Comparison of ENCODE assay signal across 28 cellular contexts in genomic region chr10:36173364-36173763, GRCh38.
DNase-seq lines count a peak whose midpoint lies in the region; ATAC-seq and TF ChIP-seq lines count a peak whose summit lies in the region.
"Had no signal": no experiment of that assay in that cellular context is flagged by ENCODE, and none has a peak within 500 bp of the region (broad histone marks: within the 10 kb centered on the region; RNA-seq: fewer than 3 reads in every experiment).

No MANE protein-coding gene starts in this region.

- 83% methylated on average over 4 of the region's 4 CpGs for WGBS in GM23248 (ENCODE audit: low coverage in 1 of 2, low lambda C conversion rate in 2 of 2, missing lambda C conversion rate in 2 of 2), 2 experiments

- no peaks in the 10 kb centered on the region for H3K36me3 ChIP-seq in GM23248 (ENCODE audit: low read depth)
- no peaks in the 10 kb centered on the region for H3K36me3 ChIP-seq in PC-3 (ENCODE audit: low read depth, low read length)
- no peaks in the 10 kb centered on the region for H3K36me3 ChIP-seq in osteoblast (ENCODE audit: insufficient read depth, low read length)
- no peaks in the 10 kb centered on the region for H3K36me3 ChIP-seq in HAP-1 (replicated peaks)
- H3K36me3 ChIP-seq in GM23338 (ENCODE audit: insufficient read depth), result no peaks in the 10 kb centered on the region

- H3K4me2 ChIP-seq in GM23248 (ENCODE audit: unreplicated experiment) (peak overlapping the region; percentile 76), PC-3 (ENCODE audit: low read length) (peak overlapping the region; percentile 64), osteoblast (ENCODE audit: insufficient read depth, low read length) (peak overlapping the region; percentile 69), GM23338 (no peak overlapping the region)
- H3K4me2 ChIP-seq: KMS-11 had no signal

- no peaks in the 10 kb centered on the region for H3K9me3 ChIP-seq in GM23248 (ENCODE audit: low read depth)
- no peaks in the 10 kb centered on the region for H3K9me3 ChIP-seq in PC-3 (ENCODE audit: low read length)
- H3K9me3 ChIP-seq in osteoblast (ENCODE audit: low read depth, low read length), result no peaks in the 10 kb centered on the region
- no peaks in the 10 kb centered on the region for H3K9me3 ChIP-seq in HAP-1
- H3K9me3 ChIP-seq: body of pancreas had no signal

- ATAC-seq in PC-3 (peak; percentile 69), GM23338 (no peak)
- ATAC-seq: activated CD8-positive, alpha-beta memory T cell treated with anti-CD3 and anti-CD28 coated beads, Interleukin-2, amount 10 ng/mL, durations not matched to agents 7 days and 5 days; activated naive CD4-positive, alpha-beta T cell treated with anti-CD3 and anti-CD28 coated beads, Interleukin-2, amount 50 U/mL, for 72 hours; body of pancreas; natural killer cell treated with Interleukin-12 subunit alpha and Interleukin-12 subunit beta and Interleukin-15 and Interleukin-18, amount 100 ng/mL, for 72 hours; stimulated activated naive CD8-positive, alpha-beta T cell treated with anti-CD3 and anti-CD28 coated beads, Interleukin-15, amount 100 ng/mL, for 72 hours had no signal

- POLR2A ChIA-PET in PC-3 (lab: Charles Lee; ENCODE audit: unreplicated experiment), result interaction anchor here (0.6 to 0.8 kb wide), 2 partner anchors 324 to 456 kb away, joined by 6 read pairs; no protein-coding TSS in a partner anchor

- peaks cover 40% of the 10 kb centered on the region for H3K4me1 ChIP-seq in GM23248 (ENCODE audit: insufficient read depth)
- peaks cover 43% of the 10 kb centered on the region for H3K4me1 ChIP-seq in PC-3 (ENCODE audit: insufficient read depth, low read length)
- H3K4me1 ChIP-seq in osteoblast (ENCODE audit: insufficient read depth, low read length), result peaks cover 35% of the 10 kb centered on the region
- no peaks in the 10 kb centered on the region for H3K4me1 ChIP-seq in HAP-1
- H3K4me1 ChIP-seq in GM23338 (ENCODE audit: insufficient read depth), result peaks cover 46% of the 10 kb centered on the region
- H3K4me1 ChIP-seq: body of pancreas had no signal

- no peaks in the 10 kb centered on the region for H3K9me2 ChIP-seq in GM23248 (ENCODE audit: insufficient read depth)
- H3K9me2 ChIP-seq in PC-3 (replicated peaks; ENCODE audit: low read length), result no peaks in the 10 kb centered on the region
- H3K9me2 ChIP-seq in GM23338 (ENCODE audit: insufficient read depth), result no peaks in the 10 kb centered on the region

- no peaks in the 10 kb centered on the region for H4K20me1 ChIP-seq in GM23248 (ENCODE audit: insufficient read depth)
- H4K20me1 ChIP-seq in PC-3 (ENCODE audit: low read length), result no peaks in the 10 kb centered on the region
- no peaks in the 10 kb centered on the region for H4K20me1 ChIP-seq in osteoblast (ENCODE audit: insufficient read depth, low read length)
- no peaks in the 10 kb centered on the region for H4K20me1 ChIP-seq in GM23338 (replicated peaks; ENCODE audit: insufficient read depth)

- H3K27ac ChIP-seq in GM23248 (peak overlapping the region; percentile 83), PC-3 (ENCODE audit: low read length) (peak overlapping the region; percentile 79), osteoblast (ENCODE audit: low read depth, low read length) (peak overlapping the region; percentile 86), GM23338 (ENCODE audit: low read depth) (no peak overlapping the region)
- H3K27ac ChIP-seq: body of pancreas, epithelial cell of prostate, KMS-11 had no signal

- H3K27me3 ChIP-seq in GM23248 (replicated peaks; ENCODE audit: insufficient read depth) (no peaks in the 10 kb centered on the region), PC-3 (ENCODE audit: low read length) (no peaks in the 10 kb centered on the region), osteoblast (ENCODE audit: insufficient read depth, low read length) (no peaks in the 10 kb centered on the region), HAP-1 (ENCODE audit: low read depth) (no peaks in the 10 kb centered on the region), GM23338 (ENCODE audit: insufficient read depth) (no peaks in the 10 kb centered on the region)
- H3K27me3 ChIP-seq: body of pancreas had no signal

- no peaks in the 10 kb centered on the region for H3K36me3 Mint-ChIP-seq in GM23338 (ENCODE audit: low read depth)
- H3K36me3 Mint-ChIP-seq: activated CD8-positive, alpha-beta memory T cell treated with anti-CD3 and anti-CD28 coated beads, Interleukin-2, amount 10 ng/mL, durations not matched to agents 7 days and 5 days; mesothelial cell of epicardium; natural killer cell treated with Interleukin-12 subunit alpha and Interleukin-12 subunit beta and Interleukin-15 and Interleukin-18, amount 100 ng/mL, for 72 hours had no signal

- H3K79me2 ChIP-seq in GM23248 (ENCODE audit: insufficient read depth), result no peaks in the 10 kb centered on the region
- H3K79me2 ChIP-seq in PC-3 (ENCODE audit: low read length), result no peaks in the 10 kb centered on the region
- H3K79me2 ChIP-seq in osteoblast (ENCODE audit: insufficient read depth, low read length), result no peaks in the 10 kb centered on the region
- no peaks in the 10 kb centered on the region for H3K79me2 ChIP-seq in GM23338 (replicated peaks; ENCODE audit: insufficient read depth)

- H3K4me3 Mint-ChIP-seq in GM23338, result no peak overlapping the region
- H3K4me3 Mint-ChIP-seq: activated CD8-positive, alpha-beta memory T cell treated with anti-CD3 and anti-CD28 coated beads, Interleukin-2, amount 10 ng/mL, durations not matched to agents 7 days and 5 days; activated T-helper 1 cell treated with anti-CD3 and anti-CD28 coated beads, Interleukin-12 subunit alpha, Interleukin-12 subunit beta, Interleukin-2, Interleukin-4 antibody, amounts not matched to agents 30 ng/mL and 10 ng/mL and 1 ng/mL, durations not matched to agents 14 hours and 24 hours and 36 hours; dendritic cell treated with granulocyte-macrophage colony-stimulating factor and Interleukin-4, amounts not matched to agents 40 ng/mL and 50 ng/mL, for 4 days; natural killer cell treated with Interleukin-12 subunit alpha and Interleukin-12 subunit beta and Interleukin-15 and Interleukin-18, amount 100 ng/mL, for 72 hours; stimulated activated naive CD8-positive, alpha-beta T cell treated with anti-CD3 and anti-CD28 coated beads, Interleukin-15, amount 100 ng/mL, for 72 hours had no signal

- in situ Hi-C loops in GM23248 (cut with MboI), result no loop called here
- in situ Hi-C loops in HAP-1 (cut with MboI; ENCODE audit: low sequenced_read_pairs), result no loop called here

- BruUV-seq in PC-3 (replicated peaks; lab: Mats Ljungman, UMichigan), result no TSS peak

- H3F3A ChIP-seq in GM23248 (ENCODE audit: insufficient read depth) (peaks cover 29% of the 10 kb centered on the region), PC-3 (ENCODE audit: low read length, unreplicated experiment) (peaks cover 26% of the 10 kb centered on the region), GM23338 (replicated peaks; ENCODE audit: low read depth) (no peaks in the 10 kb centered on the region)

- intact Hi-C loops in PC-3 (cut with micrococcal nuclease), result loop anchor here (1.0 to 5.0 kb wide), 10 partner anchors 149 to 606 kb away; no protein-coding TSS in a partner anchor

- no peaks in the 10 kb centered on the region; the same call in 2 of the 3 replicates for H3K9me3 Mint-ChIP-seq in GM23338
- H3K9me3 Mint-ChIP-seq: activated T-helper 1 cell treated with anti-CD3 and anti-CD28 coated beads, Interleukin-12 subunit alpha, Interleukin-12 subunit beta, Interleukin-2, Interleukin-4 antibody, amounts not matched to agents 30 ng/mL and 10 ng/mL and 1 ng/mL, durations not matched to agents 14 hours and 24 hours and 36 hours had no signal

- CTCF ChIA-PET in PC-3 (lab: Charles Lee), result interaction anchor here (0.5 to 3.0 kb wide), 4 partner anchors 535 to 708 kb away, joined by 3 to 23 read pairs (median 4); no protein-coding TSS in a partner anchor

- TF ChIP-seq CTCF in PC-3 (conservative IDR thresholded peaks at IDR 0.05; ENCODE audit: low read depth, low read length) (no peak), cardiac fibroblast (IDR thresholded peaks at IDR 0.05; ENCODE audit: low read depth, low read length) (no peak), osteoblast (IDR thresholded peaks at IDR 0.05; ENCODE audit: extremely low read depth, low read depth, low read length) (no peak), GM23338 (conservative IDR thresholded peaks at IDR 0.05; ENCODE audit: low read depth in 2 of 2) (no peak)

- DNase-seq in GM23248, result no peak
- peak; percentile 100 for DNase-seq in PC-3
- DNase-seq in cardiac fibroblast (ENCODE audit: low read depth in 2 of 2), result peak; percentile 45 to 81
- DNase-seq in osteoblast (ENCODE audit: insufficient read length, low spot score, missing footprints), result no peak
- no peak for DNase-seq in HAP-1 (ENCODE audit: low spot score in 2 of 2)
- DNase-seq in GM23338 (ENCODE audit: low spot score), result no peak
- DNase-seq in GM03348 (ENCODE audit: low spot score), result no peak
- no peak for DNase-seq in GOT3 (lab: John Stamatoyannopoulos, UW)
- DNase-seq: activated CD8-positive, alpha-beta memory T cell treated with anti-CD3 and anti-CD28 coated beads, Interleukin-2, amount 10 ng/mL, durations not matched to agents 7 days and 5 days; AML-193; body of pancreas; foreskin melanocyte; NCI-H1092 treated with DMSO at 0.1 percent for 48 hours; NCI-H2029 treated with DMSO at 0.1 percent for 48 hours; NCI-H446; posterior cingulate gyrus; RPMI8226; stimulated activated CD4-positive, alpha-beta T cell treated with anti-CD3 and anti-CD28 coated beads, Interleukin-4, amount 100 ng/mL, for 1 hour; stimulated activated naive CD8-positive, alpha-beta T cell treated with anti-CD3 and anti-CD28 coated beads, Interleukin-15, amount 100 ng/mL, for 72 hours; SW 1271 had no signal

- H3K27ac Mint-ChIP-seq in GM23338, result no peak overlapping the region
- H3K27ac Mint-ChIP-seq: activated CD8-positive, alpha-beta memory T cell treated with anti-CD3 and anti-CD28 coated beads, Interleukin-2, amount 10 ng/mL, durations not matched to agents 7 days and 5 days; activated naive CD4-positive, alpha-beta T cell treated with anti-CD3 and anti-CD28 coated beads, Interleukin-2, amount 50 U/mL, for 72 hours; activated T-helper 1 cell treated with anti-CD3 and anti-CD28 coated beads, Interleukin-12 subunit alpha, Interleukin-12 subunit beta, Interleukin-2, Interleukin-4 antibody, amounts not matched to agents 30 ng/mL and 10 ng/mL and 1 ng/mL, durations not matched to agents 14 hours and 24 hours and 36 hours; dendritic cell treated with granulocyte-macrophage colony-stimulating factor and Interleukin-4, amounts not matched to agents 40 ng/mL and 50 ng/mL, for 4 days; natural killer cell treated with Interleukin-12 subunit alpha and Interleukin-12 subunit beta and Interleukin-15 and Interleukin-18, amount 100 ng/mL, for 72 hours; stimulated activated naive CD8-positive, alpha-beta T cell treated with anti-CD3 and anti-CD28 coated beads, Interleukin-15, amount 100 ng/mL, for 72 hours had no signal

- H3K9ac ChIP-seq in GM23248 (no peak overlapping the region), PC-3 (ENCODE audit: low read length) (peak overlapping the region; percentile 65)
- H3K9ac ChIP-seq: KMS-11 had no signal

- no peak overlapping the region for H3K4me3 ChIP-seq in GM23248
- peak overlapping the region; percentile 28 for H3K4me3 ChIP-seq in PC-3 (ENCODE audit: low read length)
- no peak overlapping the region for H3K4me3 ChIP-seq in cardiac fibroblast (replicated peaks in 1 of 2; ENCODE audit: low read depth in 2 of 2, low read length in 2 of 2)
- H3K4me3 ChIP-seq in osteoblast (ENCODE audit: insufficient read depth, low read length), result no peak overlapping the region
- no peak overlapping the region for H3K4me3 ChIP-seq in HAP-1
- H3K4me3 ChIP-seq in GM23338, result no peak overlapping the region
- H3K4me3 ChIP-seq: body of pancreas, skin epidermis had no signal

- H3K27me3 Mint-ChIP-seq in GM23338 (ENCODE audit: insufficient read depth, low read depth, poor library complexity), result no peaks in the 10 kb centered on the region
- H3K27me3 Mint-ChIP-seq: activated CD8-positive, alpha-beta memory T cell treated with anti-CD3 and anti-CD28 coated beads, Interleukin-2, amount 10 ng/mL, durations not matched to agents 7 days and 5 days; dendritic cell treated with granulocyte-macrophage colony-stimulating factor and Interleukin-4, amounts not matched to agents 40 ng/mL and 50 ng/mL, for 4 days; natural killer cell treated with Interleukin-12 subunit alpha and Interleukin-12 subunit beta and Interleukin-15 and Interleukin-18, amount 100 ng/mL, for 72 hours; stimulated activated naive CD8-positive, alpha-beta T cell treated with anti-CD3 and anti-CD28 coated beads, Interleukin-15, amount 100 ng/mL, for 72 hours had no signal

- H2AFZ ChIP-seq in GM23248 (no peak overlapping the region), PC-3 (ENCODE audit: low read length) (peak overlapping the region; percentile 65), osteoblast (ENCODE audit: low read length) (peak overlapping the region; percentile 52), GM23338 (no peak overlapping the region)

- H3K4me1 Mint-ChIP-seq in GM23338, result peaks cover 46% of the 10 kb centered on the region
- H3K4me1 Mint-ChIP-seq: activated CD8-positive, alpha-beta memory T cell treated with anti-CD3 and anti-CD28 coated beads, Interleukin-2, amount 10 ng/mL, durations not matched to agents 7 days and 5 days; stimulated activated naive CD8-positive, alpha-beta T cell treated with anti-CD3 and anti-CD28 coated beads, Interleukin-15, amount 100 ng/mL, for 72 hours had no signal

Comparison
In these comparisons a context has a peak if more than half of its experiments do, and no peak if none do; other contexts are left out.
1. DNase-seq: peak in PC-3 (single experiment) and cardiac fibroblast (2 of 2); none in GM23248 (single experiment), osteoblast (single experiment), HAP-1 (0 of 2), GM23338 (single experiment), GM03348 (single experiment) and GOT3 (single experiment).
2. H2AFZ ChIP-seq: peak in PC-3 (single experiment) and osteoblast (single experiment); none in GM23248 (single experiment) and GM23338 (single experiment).